Comparison of ENCODE assay signal across 11 cellular contexts in genomic region chr20:5848711-5849505, GRCh38.
DNase-seq lines count a peak whose midpoint lies in the region; ATAC-seq, FAIRE-seq and TF ChIP-seq lines count a peak whose summit lies in the region.
"Had no signal": no experiment of that assay in that cellular context is flagged by ENCODE, and none has a peak within 500 bp of the region (broad histone marks: within the 10 kb centered on the region; RNA-seq: fewer than 3 reads in every experiment).

No MANE protein-coding gene starts in this region.

- H3K27ac ChIP-seq in astrocyte (ENCODE audit: low read depth, low read length) (no peak overlapping the region), upper lobe of right lung (no peak overlapping the region)

- H3K4me3 Mint-ChIP-seq in astrocyte (ENCODE audit: unreplicated experiment) = no peak overlapping the region

- H3K27me3 ChIP-seq in astrocyte (ENCODE audit: insufficient read depth, low read length) (no peaks in the 10 kb centered on the region), upper lobe of right lung (no peaks in the 10 kb centered on the region)

- H3K27ac Mint-ChIP-seq in astrocyte (ENCODE audit: unreplicated experiment) = no peak overlapping the region

- TF ChIP-seq CTCF in astrocyte (IDR thresholded peaks at IDR 0.05; ENCODE audit: insufficient read depth, low read depth, low read length) = no peak
- TF ChIP-seq CTCF in upper lobe of right lung (IDR thresholded peaks at IDR 0.05) = no peak

- intact Hi-C loops in upper lobe of right lung (cut with DNase I) = no loop called here

- H3K79me2 ChIP-seq in astrocyte (ENCODE audit: insufficient read depth, low read length) = no peaks in the 10 kb centered on the region

- H2AFZ ChIP-seq in astrocyte (ENCODE audit: low read depth, low read length) = no peak overlapping the region

- no peak for ATAC-seq in HG03097 (IDR thresholded peaks at IDR 0.05; ENCODE audit: low FRiP score, unreplicated experiment)
- ATAC-seq in upper lobe of right lung = no peak
- ATAC-seq: mucosa of descending colon had no signal

- H3K36me3 ChIP-seq in astrocyte (ENCODE audit: insufficient read depth, low read length) (no peaks in the 10 kb centered on the region), upper lobe of right lung (no peaks in the 10 kb centered on the region)

- peak; percentile 32 for DNase-seq in COLO668 (lab: John Stamatoyannopoulos, UW; ENCODE audit: unreplicated experiment)
- DNase-seq in HK-2 (ENCODE audit: unreplicated experiment) = peak; percentile 3
- DNase-seq in astrocyte (ENCODE audit: low read depth) = peak; percentile 53
- no peak for DNase-seq in upper lobe of right lung
- DNase-seq in KG1 (lab: John Stamatoyannopoulos, UW) = no peak
- DNase-seq in activated naive CD4-positive, alpha-beta T cell treated with Interleukin-2 at 50 U/mL for 16 hours = no peak
- DNase-seq: mucosa of descending colon; stimulated activated CD4-positive, alpha-beta T cell treated with anti-CD3 and anti-CD28 coated beads, Interleukin-2, amount 100 ng/mL, for 24 hours had no signal

- peak overlapping the region; percentile 61 for H3K4me2 ChIP-seq in astrocyte (ENCODE audit: low read length)

- no peaks in the 10 kb centered on the region for H3K9me3 ChIP-seq in astrocyte (ENCODE audit: insufficient read depth, low read depth, low read length)
- H3K9me3 ChIP-seq in upper lobe of right lung = no peaks in the 10 kb centered on the region
- H3K9me3 ChIP-seq: mucosa of descending colon had no signal

- H3K36me3 Mint-ChIP-seq in astrocyte (ENCODE audit: low read depth, unreplicated experiment) = no peaks in the 10 kb centered on the region

- H3K4me3 ChIP-seq in astrocyte (ENCODE audit: insufficient read depth, low read depth, low read length) (no peak overlapping the region), upper lobe of right lung (no peak overlapping the region)
- H3K4me3 ChIP-seq: mucosa of descending colon had no signal

- H4K20me1 ChIP-seq in astrocyte (ENCODE audit: insufficient read depth, low read length) = no peaks in the 10 kb centered on the region

- FAIRE-seq in astrocyte (lab: Jason Lieb, UNC) (no peak), islet of Langerhans (lab: Jason Lieb, UNC) (peak; percentile 79)
- FAIRE-seq: endometrium had no signal

- no peaks in the 10 kb centered on the region for H3K9me3 Mint-ChIP-seq in astrocyte (ENCODE audit: unreplicated experiment)

- H3K4me1 ChIP-seq in astrocyte (ENCODE audit: insufficient read depth, low read length) (peaks cover 15% of the 10 kb centered on the region), upper lobe of right lung (no peaks in the 10 kb centered on the region)

- H3K4me1 Mint-ChIP-seq in astrocyte (ENCODE audit: low read depth, unreplicated experiment) = peaks cover 9% of the 10 kb centered on the region

- no peaks in the 10 kb centered on the region for H3K27me3 Mint-ChIP-seq in astrocyte (ENCODE audit: low read depth, unreplicated experiment)

- no peak overlapping the region for H3K9ac ChIP-seq in astrocyte (ENCODE audit: low read length)

Comparison
In these comparisons a context has a peak if more than half of its experiments do, and no peak if none do; other contexts are left out.
1. DNase-seq: peak in COLO668 (single experiment), HK-2 (single experiment) and astrocyte (single experiment); none in upper lobe of right lung (single experiment), KG1 (single experiment) and activated naive CD4-positive, alpha-beta T cell treated with Interleukin-2 at 50 U/mL for 16 hours (single experiment).